Comparison of ENCODE assay signal across 13 cellular contexts in the genomic region with DNA sequence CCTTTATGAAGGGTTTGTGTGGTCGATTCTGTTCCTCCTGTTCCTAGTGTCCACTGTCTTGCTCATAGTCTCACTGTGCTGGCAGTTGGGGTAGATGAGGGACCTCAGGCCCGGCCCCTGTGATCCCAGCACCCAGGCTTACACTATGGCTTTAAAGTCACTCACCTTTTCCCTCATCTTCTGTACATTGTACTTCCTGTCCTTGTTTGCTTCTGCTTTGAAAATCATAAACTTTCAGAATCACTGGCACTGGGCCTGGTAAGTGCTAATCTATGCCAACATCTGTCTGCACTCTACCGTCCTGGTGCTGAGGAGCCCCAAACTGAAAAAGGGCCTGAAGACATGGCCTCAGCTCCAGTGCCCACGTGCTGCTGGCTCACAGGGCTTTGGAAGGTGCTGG. TPM values are rescaled to one million over a fixed set of nuclear protein-coding genes. Genes with fewer than 3 reads are reported as not detected.
A peak's percentile ranks its signal among the peaks of the same experiment; 100 is the strongest.
DNase-seq lines count a peak whose midpoint lies in the region; ATAC-seq and FAIRE-seq lines count a peak whose summit lies in the region.
"Had no signal": no experiment of that assay in that cellular context is flagged by ENCODE, and none has a peak within 500 bp of the region (broad histone marks: within the 10 kb centered on the region; RNA-seq: fewer than 3 reads in every experiment).

No MANE protein-coding gene starts in this region.

- H3K27me3 Mint-ChIP-seq in T-helper 2 cell treated with Interferon-gamma antibody and Interleukin-4, amounts not matched to agents 5 μg/mL and 100 μg/mL, for 36 hours (ENCODE audit: low read depth): peaks cover 4% of the 10 kb centered on the region

- DNase-seq in T-helper 2 cell treated with Interferon-gamma antibody and Interleukin-4, amounts not matched to agents 5 μg/mL and 100 μg/mL, for 36 hours (ENCODE audit: low spot score): no peak
- DNase-seq in small intestine (peak; percentile 12), AG08396 (ENCODE audit: low spot score) (no peak), AG08395 (ENCODE audit: low spot score) (no peak)
- DNase-seq in stimulated activated CD4-positive, alpha-beta T cell treated with anti-CD3 and anti-CD28 coated beads, Interleukin-1b, Interleukin-23, amount 100 ng/mL, for 48 hours: no peak
- DNase-seq: esophagus squamous epithelium, NCI-H2081 treated with DMSO at 0.1 percent for 48 hours, psoas muscle, stomach had no signal

- H3K4me3 ChIP-seq in small intestine (ENCODE audit: low read depth in 1 of 2, low read length in 2 of 2): no peak overlapping the region
- H3K4me3 ChIP-seq: esophagus squamous epithelium, psoas muscle, stomach had no signal

- no peaks in the 10 kb centered on the region for H3K9me3 ChIP-seq in small intestine (ENCODE audit: control insufficient read depth, low read depth)
- H3K9me3 ChIP-seq: esophagus squamous epithelium, psoas muscle, stomach had no signal

- H3K4me1 ChIP-seq in small intestine (ENCODE audit: control insufficient read depth in 2 of 2, insufficient read depth in 1 of 2, low read depth in 1 of 2, low read length in 1 of 2): no peaks in the 10 kb centered on the region
- H3K4me1 ChIP-seq: psoas muscle, stomach had no signal

- no peak for FAIRE-seq in small intestine (lab: Jason Lieb, UNC)
- FAIRE-seq: bronchial epithelial cell had no signal

- no peak overlapping the region for H3K4me3 Mint-ChIP-seq in T-helper 2 cell treated with Interferon-gamma antibody and Interleukin-4, amounts not matched to agents 5 μg/mL and 100 μg/mL, for 36 hours

- ATAC-seq in GM19438 (IDR thresholded peaks at IDR 0.05; ENCODE audit: low read depth, unreplicated experiment) (peak; percentile 45), HG02763 (IDR thresholded peaks at IDR 0.05; ENCODE audit: unreplicated experiment) (peak; percentile 46)
- ATAC-seq: psoas muscle had no signal

- H3K27ac Mint-ChIP-seq in T-helper 2 cell treated with Interferon-gamma antibody and Interleukin-4, amounts not matched to agents 5 μg/mL and 100 μg/mL, for 36 hours: peak overlapping the region; percentile 61

- no peaks in the 10 kb centered on the region for H3K9me3 Mint-ChIP-seq in T-helper 2 cell treated with Interferon-gamma antibody and Interleukin-4, amounts not matched to agents 5 μg/mL and 100 μg/mL, for 36 hours

- H3K36me3 Mint-ChIP-seq in T-helper 2 cell treated with Interferon-gamma antibody and Interleukin-4, amounts not matched to agents 5 μg/mL and 100 μg/mL, for 36 hours (ENCODE audit: low read depth): no peaks in the 10 kb centered on the region

- no peaks in the 10 kb centered on the region for H3K27me3 ChIP-seq in small intestine (ENCODE audit: control insufficient read depth in 2 of 2, insufficient read depth in 2 of 2, low read length in 2 of 2)
- H3K27me3 ChIP-seq: esophagus squamous epithelium, stomach had no signal

- no peak overlapping the region for H3K27ac ChIP-seq in small intestine (ENCODE audit: low read depth in 1 of 2, low read length in 1 of 2)
- H3K27ac ChIP-seq: esophagus squamous epithelium, KMS-11, psoas muscle, stomach had no signal

- no peaks in the 10 kb centered on the region for H3K36me3 ChIP-seq in small intestine (ENCODE audit: control insufficient read depth in 2 of 2, insufficient read depth in 2 of 2, low read length in 2 of 2)
- H3K36me3 ChIP-seq: esophagus squamous epithelium, stomach had no signal

- WGBS in small intestine, 3 donors: 16 to 38% (median 20%) methylated on average over 4 of the region's 4 CpGs

- H3K4me1 Mint-ChIP-seq in T-helper 2 cell treated with Interferon-gamma antibody and Interleukin-4, amounts not matched to agents 5 μg/mL and 100 μg/mL, for 36 hours (ENCODE audit: low read depth): peaks cover 10% of the 10 kb centered on the region

RNA-seq across cellular contexts. Expression of a gene that starts 5.7 kb away (rescaled TPM):
- not detected for polyA plus RNA-seq in small intestine
- polyA plus RNA-seq: psoas muscle, stomach had no signal

RNA-seq across cellular contexts. Expression of a gene that starts 28.9 kb away (rescaled TPM):
- 10 to 100 TPM; 14.6 to 42.3 (median 19.6) TPM for polyA plus RNA-seq in small intestine

RNA-seq across cellular contexts. Expression of a gene that starts 40.1 kb away (rescaled TPM):
- polyA plus RNA-seq in small intestine: not detected
- polyA plus RNA-seq: psoas muscle, stomach had no signal

RNA-seq across cellular contexts. Expression of a gene that starts 56.4 kb away (rescaled TPM):
- polyA plus RNA-seq in small intestine: 10 to 100 TPM; 50.3 to 73.2 (median 50.8) TPM
